In the genomic region with DNA sequence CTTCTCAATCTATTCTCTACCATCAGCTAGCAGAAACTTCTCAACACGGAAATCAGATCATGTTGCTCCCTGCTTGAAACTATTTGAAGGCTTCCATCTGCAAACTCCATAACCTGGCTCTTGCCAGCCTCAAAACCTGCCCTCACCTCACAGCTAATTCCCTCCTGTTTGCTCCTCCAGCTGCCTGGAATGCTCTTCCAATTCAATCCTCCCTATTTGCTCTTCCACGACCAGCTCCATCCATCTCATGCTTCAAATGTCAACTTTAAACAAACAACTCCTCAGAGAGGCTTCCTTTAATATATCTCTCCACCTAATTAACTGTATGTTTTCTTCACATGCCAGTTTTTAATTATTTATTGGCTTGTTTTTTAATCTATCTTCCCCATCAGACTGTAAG, we compare ENCODE assay signal across 9 cellular contexts.
DNase-seq lines count a peak whose midpoint lies in the region; ATAC-seq and TF ChIP-seq lines count a peak whose summit lies in the region.
"Had no signal": no experiment of that assay in that cellular context is flagged by ENCODE, and none has a peak within 500 bp of the region (broad histone marks: within the 10 kb centered on the region; RNA-seq: fewer than 3 reads in every experiment).

No MANE protein-coding gene starts in this region.

- peaks cover 68% of the 10 kb centered on the region for H3K79me2 ChIP-seq in OCI-LY3 (ENCODE audit: low read length)
- peaks cover 13% of the 10 kb centered on the region for H3K79me2 ChIP-seq in parathyroid adenoma

- no peak for TF ChIP-seq CTCF in GM12875 (IDR thresholded peaks at IDR 0.05; ENCODE audit: borderline replicate concordance, insufficient read depth, low read depth, low read length)
- TF ChIP-seq CTCF in OCI-LY3 (IDR thresholded peaks at IDR 0.05; ENCODE audit: low read depth, low read length) = no peak
- no peak for TF ChIP-seq CTCF in parathyroid adenoma (IDR thresholded peaks at IDR 0.05)

- H3K9me3 ChIP-seq in OCI-LY3 (ENCODE audit: insufficient read depth, low read length) (no peaks in the 10 kb centered on the region), parathyroid adenoma (ENCODE audit: control insufficient read depth, low read length) (no peaks in the 10 kb centered on the region)

- H3K9ac ChIP-seq in OCI-LY3 (ENCODE audit: low read length) (peak overlapping the region; percentile 93), parathyroid adenoma (no peak overlapping the region)

- H2AFZ ChIP-seq in OCI-LY3 (ENCODE audit: low read depth, low read length) = no peak overlapping the region
- no peak overlapping the region for H2AFZ ChIP-seq in parathyroid adenoma

- DNase-seq in epithelial cell of prostate (ENCODE audit: low read depth, low spot score) = no peak
- DNase-seq in head of caudate nucleus = no peak
- no peak for DNase-seq in effector CD4-positive, alpha-beta T cell
- DNase-seq in islet precursor cell = no peak
- DNase-seq: activated CD4-positive, CD25-positive, alpha-beta regulatory T cell treated with anti-CD3 and anti-CD28 coated beads, Interleukin-2, amount 50 U/mL, for 72 hours had no signal

- intact Hi-C loops in head of caudate nucleus (cut with DNase I) = loop anchor here (5.0 kb wide), 1 partner anchor 53 kb away; a partner anchor contains a TSS

- H3K27ac ChIP-seq in OCI-LY3 (ENCODE audit: low read length) (no peak overlapping the region), epithelial cell of prostate (peak overlapping the region; percentile 96), parathyroid adenoma (no peak overlapping the region)

- H3K4me1 ChIP-seq in OCI-LY3 (ENCODE audit: low read length) (peaks cover 16% of the 10 kb centered on the region), parathyroid adenoma (no peaks in the 10 kb centered on the region)

- H3K27me3 ChIP-seq in OCI-LY3 (ENCODE audit: low read depth, low read length) (no peaks in the 10 kb centered on the region), parathyroid adenoma (ENCODE audit: control insufficient read depth, insufficient read depth, low read length) (no peaks in the 10 kb centered on the region)

- peak overlapping the region; percentile 88 for H3K4me2 ChIP-seq in OCI-LY3 (ENCODE audit: low read length)
- peak overlapping the region; percentile 97 for H3K4me2 ChIP-seq in parathyroid adenoma (ENCODE audit: low read length)

- H3K4me3 ChIP-seq in GM12875 (ENCODE audit: low read depth, low read length) = peak overlapping the region; percentile 84
- peak overlapping the region; percentile 91 for H3K4me3 ChIP-seq in OCI-LY3 (ENCODE audit: low read length)
- peak overlapping the region; percentile 91 for H3K4me3 ChIP-seq in parathyroid adenoma (ENCODE audit: low read depth, low read length)

- no peak for ATAC-seq in GM18868 (IDR thresholded peaks at IDR 0.05; ENCODE audit: unreplicated experiment)

- peaks cover 7% of the 10 kb centered on the region for H3K36me3 ChIP-seq in OCI-LY3 (replicated peaks; ENCODE audit: low read depth, low read length)
- H3K36me3 ChIP-seq in parathyroid adenoma (ENCODE audit: control insufficient read depth, insufficient read depth, low read length) = no peaks in the 10 kb centered on the region

- 0 out of 2 replicates have a peak, but pooled peaks cover 9% of the 10 kb centered on the region for H4K20me1 ChIP-seq in OCI-LY3 (ENCODE audit: insufficient read depth, low read length)
